8 cellular contexts compared by ENCODE assay signal in the genomic region with DNA sequence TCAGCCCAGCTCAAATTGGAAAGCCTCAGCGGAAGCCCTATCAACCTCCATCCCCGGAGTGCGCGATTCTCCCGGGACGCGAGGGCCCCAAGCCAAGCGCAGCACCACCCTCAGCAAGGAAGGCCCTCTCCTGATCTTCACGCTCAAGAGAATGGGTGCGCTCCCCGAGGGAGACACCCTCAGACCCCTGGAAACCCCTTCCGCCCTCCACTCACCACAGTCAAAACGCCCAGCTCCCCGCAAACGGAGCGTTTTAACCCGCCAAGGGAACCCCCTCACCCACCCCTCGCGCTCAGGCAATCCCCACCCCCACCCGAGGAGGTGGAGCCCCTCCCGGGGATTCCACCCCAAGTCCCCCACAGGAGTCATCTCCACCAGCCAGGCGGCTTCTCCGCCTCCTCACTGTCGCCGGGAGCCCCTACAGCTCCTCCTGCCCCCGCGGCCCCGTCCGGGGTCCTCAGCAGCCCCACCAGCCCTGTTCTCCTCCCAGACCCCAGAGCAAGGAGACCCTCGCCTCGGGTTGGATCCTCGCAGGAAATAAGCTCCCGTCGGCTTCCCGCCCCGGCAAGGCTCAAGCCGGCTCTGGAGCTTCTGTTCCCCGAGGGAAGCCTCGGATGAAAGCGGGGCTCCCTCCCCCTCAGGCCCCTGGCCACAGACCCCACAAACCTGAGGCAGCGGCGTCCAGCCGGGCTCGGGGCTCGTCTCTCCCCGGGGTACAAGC. TPM values are rescaled to one million over a fixed set of nuclear protein-coding genes. Genes with fewer than 3 reads are reported as not detected.
DNase-seq lines count a peak whose midpoint lies in the region; ATAC-seq, FAIRE-seq and TF ChIP-seq lines count a peak whose summit lies in the region.

No MANE protein-coding gene starts in this region.

- peak overlapping the region; percentile 76 for H3K9ac ChIP-seq in mesendoderm (ENCODE audit: low read length)

- peak overlapping the region; percentile 99 for H3K18ac ChIP-seq in mesendoderm (ENCODE audit: low read length)

- H3K36me3 Mint-ChIP-seq in activated CD4-positive, alpha-beta T cell treated with anti-CD3 and anti-CD28 coated beads, Interleukin-2, amount 10 ng/mL, durations not matched to agents 24 days and 14 days (ENCODE audit: low read depth) = peaks cover 31% of the 10 kb centered on the region

- no peak overlapping the region for H3K27ac ChIP-seq in ectodermal cell (ENCODE audit: insufficient read depth, low read depth, low read length, poor library complexity, severe bottlenecking)
- peak overlapping the region; percentile 68 for H3K27ac ChIP-seq in mesendoderm (ENCODE audit: low read depth, low read length)

- peak overlapping the region; percentile 83 for H2BK120ac ChIP-seq in mesendoderm (ENCODE audit: low read depth, low read length)

- H3K27me3 ChIP-seq in ectodermal cell (ENCODE audit: control insufficient read depth, insufficient read depth, low read length, poor library complexity, severe bottlenecking) (no peaks in the 10 kb centered on the region), mesendoderm (ENCODE audit: insufficient read depth, low read length, poor library complexity) (no peaks in the 10 kb centered on the region)

- H3K27me3 Mint-ChIP-seq in activated CD4-positive, alpha-beta T cell treated with anti-CD3 and anti-CD28 coated beads, Interleukin-2, amount 10 ng/mL, durations not matched to agents 24 days and 14 days = no peaks in the 10 kb centered on the region

- H3K23ac ChIP-seq in mesendoderm (ENCODE audit: low read length) = no peak overlapping the region

- no peaks in the 10 kb centered on the region for H3K9me3 ChIP-seq in ectodermal cell (ENCODE audit: control insufficient read depth, low read length)

- FAIRE-seq in GM12892 (lab: Jason Lieb, UNC) = peak; percentile 9

- H2AK5ac ChIP-seq in mesendoderm (ENCODE audit: low read length) = no peak overlapping the region

- WGBS in ectodermal cell, 2 experiments = 0% methylated on average over 45 to 46 of the region's 46 CpGs
- no CpG with 5 or more reads among the region's 46 CpGs for WGBS in mesendoderm (ENCODE audit: extremely low coverage, insufficient coverage, low lambda C conversion rate)

- ATAC-seq in HG03439 (IDR thresholded peaks at IDR 0.05; ENCODE audit: unreplicated experiment) (peak; percentile 4), GM19328 (IDR thresholded peaks at IDR 0.05; ENCODE audit: unreplicated experiment) (no peak)
- peak; percentile 24 for ATAC-seq in stimulated activated naive CD8-positive, alpha-beta T cell treated with anti-CD3 and anti-CD28 coated beads, Interleukin-15, Interleukin-2, amounts not matched to agents 100 U/mL and 50 U/mL, for 24 hours

- DNase-seq in GM12892 (ENCODE audit: insufficient read length) (no peak), mesendoderm (peak; percentile 35), NCI-H345 treated with DMSO at 0.1 percent for 48 hours (lab: John Stamatoyannopoulos, UW; ENCODE audit: unreplicated experiment) (no peak)
- peak; percentile 82 for DNase-seq in activated CD4-positive, alpha-beta T cell treated with anti-CD3 and anti-CD28 coated beads, Interleukin-2, amount 10 ng/mL, durations not matched to agents 24 days and 14 days
- DNase-seq in stimulated activated naive CD8-positive, alpha-beta T cell treated with anti-CD3 and anti-CD28 coated beads, Interleukin-15, Interleukin-2, amounts not matched to agents 100 U/mL and 50 U/mL, for 24 hours = peak; percentile 71

- peak overlapping the region; percentile 92 for H3K4me2 ChIP-seq in mesendoderm (ENCODE audit: low read length)

- peak overlapping the region; percentile 72 for H3K4ac ChIP-seq in mesendoderm (ENCODE audit: low read depth, low read length)

- peaks cover 63% of the 10 kb centered on the region for H3K4me1 Mint-ChIP-seq in activated CD4-positive, alpha-beta T cell treated with anti-CD3 and anti-CD28 coated beads, Interleukin-2, amount 10 ng/mL, durations not matched to agents 24 days and 14 days

- peak; percentile 53; the same call in 1 of the 2 replicates for TF ChIP-seq POLR2A in GM12892 (IDR thresholded peaks at IDR 0.05; ENCODE audit: low read depth, low read length)

- H3K79me2 ChIP-seq in mesendoderm (ENCODE audit: control insufficient read depth, insufficient read depth, low read length) = peaks cover 39% of the 10 kb centered on the region

- no peaks in the 10 kb centered on the region for H3K9me3 Mint-ChIP-seq in activated CD4-positive, alpha-beta T cell treated with anti-CD3 and anti-CD28 coated beads, Interleukin-2, amount 10 ng/mL, durations not matched to agents 24 days and 14 days

- H3K36me3 ChIP-seq in ectodermal cell (ENCODE audit: control insufficient read depth, insufficient read depth, low read length) (no peaks in the 10 kb centered on the region), mesendoderm (ENCODE audit: control insufficient read depth, insufficient read depth, low read length) (no peaks in the 10 kb centered on the region)

- H3K4me3 Mint-ChIP-seq in activated CD4-positive, alpha-beta T cell treated with anti-CD3 and anti-CD28 coated beads, Interleukin-2, amount 10 ng/mL, durations not matched to agents 24 days and 14 days = peak overlapping the region; percentile 98

- H3K27ac Mint-ChIP-seq in activated CD4-positive, alpha-beta T cell treated with anti-CD3 and anti-CD28 coated beads, Interleukin-2, amount 10 ng/mL, durations not matched to agents 24 days and 14 days = peak overlapping the region; percentile 97

- H3K4me1 ChIP-seq in ectodermal cell (ENCODE audit: control insufficient read depth, insufficient read depth, low read length) (peaks cover 38% of the 10 kb centered on the region), mesendoderm (ENCODE audit: control insufficient read depth, low read depth, low read length) (peaks cover 18% of the 10 kb centered on the region)

- peak overlapping the region; percentile 82 for H2BK5ac ChIP-seq in mesendoderm (ENCODE audit: low read length)

- H2BK15ac ChIP-seq in mesendoderm (replicated peaks; ENCODE audit: low read depth) = peak overlapping the region; percentile 25

- H3K79me1 ChIP-seq in mesendoderm (ENCODE audit: low read length) = peaks cover 13% of the 10 kb centered on the region

- H3K4me3 ChIP-seq in ectodermal cell (ENCODE audit: insufficient read depth, low read depth, low read length) = peak overlapping the region; percentile 87
- H3K4me3 ChIP-seq in mesendoderm (ENCODE audit: low read length) = peak overlapping the region; percentile 73

- H4K8ac ChIP-seq in mesendoderm (ENCODE audit: low read depth, low read length) = peak overlapping the region; percentile 84

- H3K56ac ChIP-seq in mesendoderm (ENCODE audit: low read length) = peak overlapping the region; percentile 87

- H4K5ac ChIP-seq in mesendoderm (ENCODE audit: low read length) = no peak overlapping the region

- intact Hi-C loops in activated CD4-positive, alpha-beta T cell treated with anti-CD3 and anti-CD28 coated beads, Interleukin-2, amount 10 ng/mL, durations not matched to agents 24 days and 14 days (cut with micrococcal nuclease) = loop anchor here (2.0 to 10.0 kb wide), 5 partner anchors 109 to 701 kb away; a partner anchor contains a TSS

RNA-seq across cellular contexts. Expression of a gene that starts 0.5 kb away (rescaled TPM):
- 40.2 TPM for polyA plus RNA-seq in GM12892 (2012; ENCODE audit: missing spikeins)
- total RNA-seq in activated CD4-positive, alpha-beta T cell treated with anti-CD3 and anti-CD28 coated beads, Interleukin-2, amount 10 ng/mL, durations not matched to agents 24 days and 14 days = 117 and 118 TPM in 2 replicates
- 113 TPM for polyA plus RNA-seq in ectodermal cell (2013, experiment 1 of 4)
- polyA plus RNA-seq in ectodermal cell (2013, experiment 2 of 4) = 127 TPM
- 93.8 TPM for polyA plus RNA-seq in ectodermal cell (2013, experiment 3 of 4)
- polyA plus RNA-seq in ectodermal cell (2013, experiment 4 of 4) = 118 TPM
- polyA plus RNA-seq in mesendoderm (2013, experiment 1 of 2) = 66.2 TPM
- polyA plus RNA-seq in mesendoderm (2013, experiment 2 of 2) = 68.8 TPM

RNA-seq across cellular contexts. Expression of a gene that starts 16.2 kb away (rescaled TPM):
- 1,127 TPM for polyA plus RNA-seq in GM12892 (2012; ENCODE audit: missing spikeins)
- total RNA-seq in activated CD4-positive, alpha-beta T cell treated with anti-CD3 and anti-CD28 coated beads, Interleukin-2, amount 10 ng/mL, durations not matched to agents 24 days and 14 days = 760 and 771 TPM in 2 replicates
- 841 TPM for polyA plus RNA-seq in ectodermal cell (2013, experiment 1 of 4)
- 819 TPM for polyA plus RNA-seq in ectodermal cell (2013, experiment 2 of 4)
- 663 TPM for polyA plus RNA-seq in ectodermal cell (2013, experiment 3 of 4)
- polyA plus RNA-seq in ectodermal cell (2013, experiment 4 of 4) = 731 TPM
- 707 TPM for polyA plus RNA-seq in mesendoderm (2013, experiment 1 of 2)
- polyA plus RNA-seq in mesendoderm (2013, experiment 2 of 2) = 706 TPM

RNA-seq across cellular contexts. Expression of a gene that starts 58.5 kb away (rescaled TPM):
- polyA plus RNA-seq in GM12892 (2012; ENCODE audit: missing spikeins) = 297 TPM
- total RNA-seq in activated CD4-positive, alpha-beta T cell treated with anti-CD3 and anti-CD28 coated beads, Interleukin-2, amount 10 ng/mL, durations not matched to agents 24 days and 14 days = 351 and 357 TPM in 2 replicates
- polyA plus RNA-seq in ectodermal cell (2013, experiment 1 of 4) = 390 TPM
- 381 TPM for polyA plus RNA-seq in ectodermal cell (2013, experiment 2 of 4)
- polyA plus RNA-seq in ectodermal cell (2013, experiment 3 of 4) = 297 TPM
- 317 TPM for polyA plus RNA-seq in ectodermal cell (2013, experiment 4 of 4)
- polyA plus RNA-seq in mesendoderm (2013, experiment 1 of 2) = 469 TPM
- polyA plus RNA-seq in mesendoderm (2013, experiment 2 of 2) = 463 TPM

Comparison
In these comparisons a context has a peak if more than half of its experiments do, and no peak if none do; other contexts are left out.
1. DNase-seq: peak in activated CD4-positive, alpha-beta T cell treated with anti-CD3 and anti-CD28 coated beads, Interleukin-2, amount 10 ng/mL, durations not matched to agents 24 days and 14 days (single experiment), mesendoderm (single experiment) and stimulated activated naive CD8-positive, alpha-beta T cell treated with anti-CD3 and anti-CD28 coated beads, Interleukin-15, Interleukin-2, amounts not matched to agents 100 U/mL and 50 U/mL, for 24 hours (single experiment); none in GM12892 (single experiment) and NCI-H345 treated with DMSO at 0.1 percent for 48 hours (single experiment).